33 cellular contexts compared by ENCODE assay signal in genomic region chr6:17405944-17406245, GRCh38. TPM values are rescaled to one million over a fixed set of nuclear protein-coding genes. Genes with fewer than 3 reads are reported as not detected.
DNase-seq lines count a peak whose midpoint lies in the region; ATAC-seq, FAIRE-seq and TF ChIP-seq lines count a peak whose summit lies in the region.
"Had no signal": no experiment of that assay in that cellular context is flagged by ENCODE, and none has a peak within 500 bp of the region (broad histone marks: within the 10 kb centered on the region; RNA-seq: fewer than 3 reads in every experiment).

No MANE protein-coding gene starts in this region.

- H3K9me3 ChIP-seq in heart right ventricle: peaks cover 0 to 8% (median 0%) of the 10 kb centered on the region in 11 donors
- H3K9me3 ChIP-seq in Panc1 (ENCODE audit: control insufficient read depth, insufficient read depth, low read depth, low read length): no peaks in the 10 kb centered on the region
- 0 out of 2 replicates have a peak, but pooled peaks cover 4% of the 10 kb centered on the region for H3K9me3 ChIP-seq in HepG2 (ENCODE audit: low read length)
- no peaks in the 10 kb centered on the region for H3K9me3 ChIP-seq in skeletal muscle tissue (ENCODE audit: control insufficient read depth in 3 of 3, low read length in 3 of 3)
- H3K9me3 ChIP-seq in SK-N-SH: no peaks in the 10 kb centered on the region
- H3K9me3 ChIP-seq: Caco-2, lower lobe of right lung, SJCRH30 had no signal

- DNase-seq in Right ventricle myocardium inferior (ENCODE audit: missing footprints) (no peak), heart right ventricle (no peak), Panc1 (ENCODE audit: low read depth, low spot score) (no peak), HepG2 (ENCODE audit: low spot score) (no peak), SK-N-SH (no peak), NCI-H1105 treated with DMSO at 0.1 percent for 48 hours (lab: John Stamatoyannopoulos, UW) (no peak), NCI-H1694 treated with DMSO at 0.1 percent for 48 hours (lab: John Stamatoyannopoulos, UW) (no peak)
- DNase-seq: activated CD4-positive, alpha-beta T cell treated with anti-CD3 and anti-CD28 coated beads for 48 hours; amniotic stem cell; brain microvascular endothelial cell; Caco-2; DND-41; effector CD4-positive, alpha-beta T cell; GF-D8; H7; Karpas-422; lower lobe of right lung; NCI-H1417 treated with DMSO at 0.1 percent for 48 hours; NCI-H2081; NCI-H226; NCI-H526 treated with DMSO at 0.1 percent for 48 hours; SJCRH30; substantia nigra; T-helper 9 cell had no signal

- in situ Hi-C loops in Panc1 (cut with HindIII; ENCODE audit: low pct_unique_long_range_greater_than_20kb, low sequenced_read_pairs) (no loop called here), HepG2 (cut with HindIII; ENCODE audit: extremely low pct_ligation_motif_present, low pct_unique_long_range_greater_than_20kb) (no loop called here)

- 0 out of 2 replicates have a peak overlapping the region, but pooled peaks have one; percentile 17 for H3K9ac ChIP-seq in HepG2 (ENCODE audit: insufficient read depth, low read depth, low read length)
- peak overlapping the region in 1 of 3 donors; percentile 8 for H3K9ac ChIP-seq in skeletal muscle tissue (ENCODE audit: low read depth in 1 of 3, low read length in 3 of 3)
- H3K9ac ChIP-seq in SK-N-SH: no peak overlapping the region

- H3K27me3 ChIP-seq in heart right ventricle: no peaks in the 10 kb centered on the region
- no peaks in the 10 kb centered on the region for H3K27me3 ChIP-seq in Panc1 (ENCODE audit: control insufficient read depth, insufficient read depth, low read length)
- H3K27me3 ChIP-seq in HepG2 (ENCODE audit: control insufficient read depth in 1 of 2, insufficient read depth in 2 of 2, low read length in 2 of 2): no peaks in the 10 kb centered on the region
- H3K27me3 ChIP-seq in skeletal muscle tissue (ENCODE audit: control insufficient read depth in 3 of 3, insufficient read depth in 3 of 3, low read length in 3 of 3): no peaks in the 10 kb centered on the region
- H3K27me3 ChIP-seq in SK-N-SH (ENCODE audit: insufficient read depth): no peaks in the 10 kb centered on the region
- H3K27me3 ChIP-seq: brain microvascular endothelial cell, SJCRH30 had no signal

- H3K36me3 ChIP-seq in heart right ventricle (no peaks in the 10 kb centered on the region), Panc1 (ENCODE audit: control insufficient read depth, insufficient read depth, low read length) (no peaks in the 10 kb centered on the region), HepG2 (replicated peaks in 1 of 2; ENCODE audit: control insufficient read depth in 1 of 2, insufficient read depth in 2 of 2, low read length in 2 of 2) (no peaks in the 10 kb centered on the region), skeletal muscle tissue (ENCODE audit: control insufficient read depth in 3 of 3, insufficient read depth in 3 of 3, low read length in 3 of 3) (no peaks in the 10 kb centered on the region), SK-N-SH (replicated peaks in 1 of 2; ENCODE audit: control insufficient read depth in 1 of 2, insufficient read depth in 2 of 2, low read length in 1 of 2) (no peaks in the 10 kb centered on the region)
- H3K36me3 ChIP-seq: brain microvascular endothelial cell, lower lobe of right lung, SJCRH30 had no signal

- H3K4me1 ChIP-seq in heart right ventricle (peaks cover 0 to 20% (median 0%) of the 10 kb centered on the region in 9 donors), Panc1 (ENCODE audit: control insufficient read depth, insufficient read depth, low read length) (no peaks in the 10 kb centered on the region), HepG2 (ENCODE audit: insufficient read depth, low read length) (peaks cover 37% of the 10 kb centered on the region), skeletal muscle tissue (ENCODE audit: control insufficient read depth in 3 of 3, insufficient read depth in 3 of 3, low read length in 3 of 3) (peaks cover 7 to 22% (median 20%) of the 10 kb centered on the region in 3 donors), SK-N-SH (ENCODE audit: control insufficient read depth in 1 of 2, insufficient read depth in 2 of 2, low read depth in 1 of 2, low read length in 1 of 2) (no peaks in the 10 kb centered on the region)
- H3K4me1 ChIP-seq: lower lobe of right lung, SJCRH30 had no signal

- BruUV-seq in Panc1 (replicated peaks; lab: Mats Ljungman, UMichigan): no TSS peak
- no TSS peak for BruUV-seq in HepG2 (replicated peaks; lab: Mats Ljungman, UMichigan)

- WGBS in heart right ventricle, 2 donors: 85 to 89% methylated on average over 8 of the region's 8 CpGs
- WGBS in HepG2 (ENCODE audit: low lambda C conversion rate): 88% methylated on average over 8 of the region's 8 CpGs
- 90% methylated on average over 8 of the region's 8 CpGs for WGBS in SK-N-SH (ENCODE audit: low lambda C conversion rate)

- H3K4me2 ChIP-seq in HepG2 (ENCODE audit: low read depth, low read length) (peak overlapping the region; percentile 62; the same call in 1 of the 2 replicates), SK-N-SH (no peak overlapping the region)

- no peak for TF ChIP-seq CTCF in heart right ventricle (IDR thresholded peaks at IDR 0.05)
- no peak for TF ChIP-seq CTCF in Panc1 (IDR thresholded peaks at IDR 0.05)
- TF ChIP-seq CTCF in HepG2 (CRISPR knock-in tag; IDR thresholded peaks at IDR 0.05): no peak
- TF ChIP-seq CTCF in SK-N-SH (IDR thresholded peaks at IDR 0.05): no peak

- no peak overlapping the region for H3K4me3 ChIP-seq in heart right ventricle
- no peak overlapping the region for H3K4me3 ChIP-seq in Panc1 (ENCODE audit: low read depth in 2 of 2, low read length in 2 of 2)
- H3K4me3 ChIP-seq in HepG2 (replicated peaks in 1 of 3; ENCODE audit: insufficient read depth in 1 of 3, low read depth in 2 of 3, low read length in 3 of 3): peak overlapping the region in 1 of 3 experiments; percentile 9; a peak in 2 of 6 replicates
- no peak overlapping the region for H3K4me3 ChIP-seq in skeletal muscle tissue (ENCODE audit: low read length in 3 of 3)
- H3K4me3 ChIP-seq in SK-N-SH (ENCODE audit: low read depth in 2 of 2, low read length in 1 of 2): no peak overlapping the region
- H3K4me3 ChIP-seq: lower lobe of right lung, SJCRH30, skin epidermis had no signal

- CTCF ChIA-PET in Panc1 (lab: Charles Lee) (no interaction called here), HepG2 (lab: Yijun Ruan, JAX; ENCODE audit: low intra/inter-chr PET ratio, low total read pairs) (no interaction called here), SK-N-SH (lab: Yijun Ruan, JAX) (no interaction called here)

- POLR2A ChIA-PET in Panc1 (lab: Charles Lee): interaction anchor here (0.7 kb wide), 1 partner anchor 558 kb away, joined by 4 read pairs; no protein-coding TSS in a partner anchor
- POLR2A ChIA-PET in HepG2 (lab: Yijun Ruan, JAX): interaction anchor here (2.4 kb wide), 1 partner anchor 12 kb away, joined by 8 read pairs; the partner anchor contains the start of gene CAP2
- POLR2A ChIA-PET in SK-N-SH (lab: Yijun Ruan, JAX): no interaction called here

- peak overlapping the region in 4 of 10 donors; percentile 6 to 41 (median 24) for H3K27ac ChIP-seq in heart right ventricle
- H3K27ac ChIP-seq in Panc1 (ENCODE audit: low read length): peak overlapping the region; percentile 45; the same call in 1 of the 2 replicates
- H3K27ac ChIP-seq in HepG2 (ENCODE audit: extremely low read length, insufficient read depth, low read length): peak overlapping the region; percentile 54
- H3K27ac ChIP-seq in skeletal muscle tissue (ENCODE audit: low read depth, low read length): peak overlapping the region; percentile 69
- H3K27ac ChIP-seq in SK-N-SH (ENCODE audit: low read depth in 2 of 2, low read length in 1 of 2): no peak overlapping the region
- H3K27ac ChIP-seq: 22Rv1, brain microvascular endothelial cell, lower lobe of right lung, SJCRH30, skin epidermis, VCaP had no signal

- intact Hi-C loops in Right ventricle myocardium inferior (cut with DNase I) (no loop called here), heart right ventricle (cut with DNase I) (no loop called here), Panc1 (cut with micrococcal nuclease; ENCODE audit: unreplicated experiment) (no loop called here), HepG2 (cut with micrococcal nuclease; ENCODE audit: unreplicated experiment) (no loop called here)

- no peak for TF ChIP-seq POLR2A in HepG2 (IDR thresholded peaks at IDR 0.05; ENCODE audit: insufficient read depth in 1 of 2, low read depth in 2 of 2, low read length in 2 of 2)

- TF ChIP-seq RAD21 in HepG2 (CRISPR knock-in tag; IDR thresholded peaks at IDR 0.05): no peak
- no peak for TF ChIP-seq RAD21 in SK-N-SH (IDR thresholded peaks at IDR 0.05; ENCODE audit: low read length)

- H4K20me1 ChIP-seq in HepG2 (ENCODE audit: insufficient read depth, low read length) (no peaks in the 10 kb centered on the region), SK-N-SH (ENCODE audit: insufficient read depth) (no peaks in the 10 kb centered on the region)

- H2AFZ ChIP-seq in HepG2 (ENCODE audit: low read length) (no peak overlapping the region), SK-N-SH (ENCODE audit: low read depth) (no peak overlapping the region)

- H3K79me2 ChIP-seq in HepG2 (ENCODE audit: insufficient read depth, low read length): peaks cover 12% of the 10 kb centered on the region
- peaks cover 41% of the 10 kb centered on the region for H3K79me2 ChIP-seq in SK-N-SH (ENCODE audit: insufficient read depth)

- FAIRE-seq in HepG2 (lab: Jason Lieb, UNC): no peak
- FAIRE-seq: islet of Langerhans had no signal

- no peaks in the 10 kb centered on the region for H3F3A ChIP-seq in SK-N-SH (replicated peaks; ENCODE audit: insufficient read depth)

- ATAC-seq in Right ventricle myocardium inferior (peak; percentile 39), heart right ventricle (no peak), Panc1 (peak; percentile 85), HepG2 (peak; percentile 67)
- ATAC-seq: lower lobe of right lung; natural killer cell treated with Interleukin-12 subunit alpha and Interleukin-12 subunit beta and Interleukin-15 and Interleukin-18, amount 100 ng/mL, for 72 hours; stimulated activated memory B cell treated with anti-CD40 and anti-IgM and Interleukin-4, amounts not matched to agents 10 μg/mL and 1 μg/mL and 100 μg/mL, for 72 hours had no signal

- no peak for TF ChIP-seq EP300 in HepG2 (IDR thresholded peaks at IDR 0.05; ENCODE audit: low read depth in 2 of 2, low read length in 2 of 2)
- no peak for TF ChIP-seq EP300 in HepG2 (CRISPR knock-in tag; IDR thresholded peaks at IDR 0.05; ENCODE audit: borderline replicate concordance)
- no peak for TF ChIP-seq EP300 in SK-N-SH (IDR thresholded peaks at IDR 0.05; ENCODE audit: borderline replicate concordance in 1 of 2, low read depth in 1 of 2, low read length in 1 of 2)

- H3K9me2 ChIP-seq in SK-N-SH: no peaks in the 10 kb centered on the region

RNA-seq across cellular contexts. Expression of gene CAP2, which starts 12.5 kb away (rescaled TPM):
- 137 TPM for total RNA-seq in Right ventricle myocardium inferior
- 100 to 1,000 TPM; 116 to 211 (median 172) TPM for total RNA-seq in heart right ventricle
- 10 to 100 TPM; 42.0 to 57.4 TPM for polyA plus RNA-seq in heart right ventricle
- 37.0 TPM for total RNA-seq in Panc1 (2021; ENCODE audit: unreplicated experiment)
- polyA plus RNA-seq in Panc1 (2012; ENCODE audit: insufficient read length): 46.3 TPM
- total RNA-seq in HepG2 (2016; rRNA removed; fragmentation: Illumina TruSeq; extraction: Trizol): 7.9 and 8.8 TPM in 2 replicates
- 1.9 TPM in 2 replicates for total RNA-seq in HepG2 (2016; cell fraction: cytosol; rRNA removed; fragmentation: Illumina TruSeq; extraction: Trizol; ENCODE audit: low read depth)
- total RNA-seq in HepG2 (2016; cell fraction: insoluble cytoplasmic fraction; rRNA removed; fragmentation: Illumina TruSeq; extraction: Trizol): 6.6 and 7.6 TPM in 2 replicates
- total RNA-seq in HepG2 (2016; cell fraction: membrane; rRNA removed; fragmentation: Illumina TruSeq; extraction: Trizol): 3.4 and 4.3 TPM in 2 replicates
- total RNA-seq in HepG2 (2016; cell fraction: nucleus; rRNA removed; fragmentation: Illumina TruSeq; extraction: Trizol): 6.9 and 9.0 TPM in 2 replicates
- 35.7 and 53.1 TPM in 2 replicates for polyA plus RNA-seq in HepG2 (2011; rRNA removed)
- 24.4 and 25.6 TPM in 2 replicates for polyA plus RNA-seq in HepG2 (2011; cell fraction: cytosol; rRNA removed)
- polyA plus RNA-seq in HepG2 (2011; cell fraction: nucleus; rRNA removed): 50.2 and 52.1 TPM in 2 replicates
- polyA plus RNA-seq in HepG2 (2012): 29.4 and 36.2 TPM in 2 replicates
- 0.93 and 1.5 TPM in 2 replicates for polyA plus RNA-seq in HepG2 (2016; cell fraction: cytosol; fragmentation: Illumina TruSeq; extraction: Trizol; ENCODE audit: low read depth)
- 11.5 and 12.1 TPM in 2 replicates for polyA plus RNA-seq in HepG2 (2016; cell fraction: insoluble cytoplasmic fraction; fragmentation: Illumina TruSeq; extraction: Trizol; ENCODE audit: low read depth)
- 2.0 and 2.6 TPM in 2 replicates for polyA plus RNA-seq in HepG2 (2016; cell fraction: membrane; fragmentation: Illumina TruSeq; extraction: Trizol; ENCODE audit: low read depth)
- 17.9 and 19.7 TPM in 2 replicates for polyA plus RNA-seq in HepG2 (2016; cell fraction: nucleus; fragmentation: Illumina TruSeq; extraction: Trizol; ENCODE audit: insufficient read depth, low read depth)
- polyA minus RNA-seq in HepG2 (2011; rRNA and poly(A)+ RNA removed; ENCODE audit: low replicate concordance): 15.5 and 33.6 TPM in 2 replicates
- 26.6 and 28.9 TPM in 2 replicates for polyA minus RNA-seq in HepG2 (2011; cell fraction: cytosol; rRNA and poly(A)+ RNA removed)
- 42.9 and 47.0 TPM in 2 replicates for polyA minus RNA-seq in HepG2 (2011; cell fraction: nucleus; rRNA and poly(A)+ RNA removed)
- 47.5 TPM for total RNA-seq in skeletal muscle tissue
- 8.5 and 10.0 TPM in 2 replicates for polyA plus RNA-seq in SK-N-SH (2012; rRNA removed)
- polyA plus RNA-seq in SK-N-SH (2012; cell fraction: cytosol; rRNA removed): 9.2 and 9.8 TPM in 2 replicates
- polyA plus RNA-seq in SK-N-SH (2012; cell fraction: nucleus; rRNA removed): 6.8 and 10.9 TPM in 2 replicates
- total RNA-seq: activated CD8-positive, alpha-beta memory T cell treated with anti-CD3 and anti-CD28 coated beads for 36 hours; natural killer cell treated with Interleukin-12 subunit alpha and Interleukin-12 subunit beta and Interleukin-15 and Interleukin-18, amount 100 ng/mL, for 72 hours had no signal
- polyA plus RNA-seq: CD14-positive monocyte had no signal

Comparison
In these comparisons a context has a peak if more than half of its experiments do, and no peak if none do; other contexts are left out.
1. ATAC-seq: peak in Right ventricle myocardium inferior (single experiment), Panc1 (single experiment) and HepG2 (single experiment); none in heart right ventricle (0 of 8).
2. H3K27ac ChIP-seq: peak in Panc1 (single experiment), HepG2 (single experiment) and skeletal muscle tissue (single experiment); none in SK-N-SH (0 of 2).